Comparison of ENCODE assay signal across 8 cellular contexts in genomic region chr19:55526216-55527196, GRCh38. TPM values are rescaled to one million over a fixed set of nuclear protein-coding genes. Genes with fewer than 3 reads are reported as not detected.
DNase-seq lines count a peak whose midpoint lies in the region; ATAC-seq and TF ChIP-seq lines count a peak whose summit lies in the region.

No MANE protein-coding gene starts in this region.

- no peak overlapping the region for H3K9ac ChIP-seq in liver (ENCODE audit: low read depth in 1 of 2, low read length in 2 of 2)

- TF ChIP-seq RAD21 in liver (IDR thresholded peaks at IDR 0.05) = no peak

- no peaks in the 10 kb centered on the region for H3K9me3 ChIP-seq in liver (ENCODE audit: control insufficient read depth in 4 of 4, low read length in 3 of 4)

- no peaks in the 10 kb centered on the region for H3K36me3 ChIP-seq in liver (ENCODE audit: control insufficient read depth in 4 of 4, insufficient read depth in 3 of 4, low read depth in 1 of 4, low read length in 3 of 4)

- peaks cover 0 to 10% (median 5%) of the 10 kb centered on the region in 4 donors for H3K4me1 ChIP-seq in liver (ENCODE audit: control insufficient read depth in 4 of 4, insufficient read depth in 4 of 4, low read length in 3 of 4)

- 25% methylated on average over 35 of the region's 35 CpGs for WGBS in liver

- no peak overlapping the region for H3K27ac ChIP-seq in liver (ENCODE audit: low read depth in 1 of 2, low read length in 2 of 2)

- no peaks in the 10 kb centered on the region for H3K27me3 ChIP-seq in liver (ENCODE audit: control insufficient read depth in 4 of 4, insufficient read depth in 4 of 4, low read length in 3 of 4)

- H3K4me3 ChIP-seq in liver (ENCODE audit: low read depth in 1 of 3, low read length in 3 of 3) = no peak overlapping the region

- DNase-seq in DMS53 (lab: John Stamatoyannopoulos, UW) (peak; percentile 96), NCI-H146 (lab: John Stamatoyannopoulos, UW) (peak; percentile 95), amniotic epithelial cell (ENCODE audit: low read depth) (peak; percentile 79), NCI-H187 treated with DMSO at 0.1 percent for 48 hours (lab: John Stamatoyannopoulos, UW) (no peak)
- no peak for DNase-seq in activated CD4-positive, CD25-positive, alpha-beta regulatory T cell treated with anti-CD3 and anti-CD28 coated beads, Interleukin-2, amount 50 U/mL, for 72 hours

- no peak for TF ChIP-seq CTCF in liver (IDR thresholded peaks at IDR 0.05; ENCODE audit: low read depth, low read length, missing input control)

- no peak for ATAC-seq in HG03342 (IDR thresholded peaks at IDR 0.05; ENCODE audit: unreplicated experiment)
- no peak for ATAC-seq in HG03196 (IDR thresholded peaks at IDR 0.05; ENCODE audit: unreplicated experiment)

TF ChIP-seq in liver, 16 proteins besides CTCF, POLR2A, EP300 and RAD21:
- no peak for TF ChIP-seq TAF1 (conservative IDR thresholded peaks at IDR 0.05)
- TF ChIP-seq FOXA1 (IDR thresholded peaks at IDR 0.05) = no peak
- peak; percentile 38 for TF ChIP-seq NR2F2 (IDR thresholded peaks at IDR 0.05)
- TF ChIP-seq EGR1 (IDR thresholded peaks at IDR 0.05; ENCODE audit: low read depth in 2 of 2) = no peak
- no peak for TF ChIP-seq ATF3 (IDR thresholded peaks at IDR 0.05)
- TF ChIP-seq MAX (IDR thresholded peaks at IDR 0.05) = no peak
- TF ChIP-seq RXRA (IDR thresholded peaks at IDR 0.05) = no peak

RNA-seq across cellular contexts. Expression of gene SBK2, which starts 10.4 kb away (rescaled TPM):
- total RNA-seq in liver = not detected
- not detected for polyA plus RNA-seq in liver

RNA-seq across cellular contexts. Expression of gene SBK3, which starts 18.8 kb away (rescaled TPM):
- not detected for total RNA-seq in liver
- under 1 TPM in 1 of 2 donors, not detected in 1; 0.03 TPM for polyA plus RNA-seq in liver

RNA-seq across cellular contexts. Expression of gene SSC5D, which starts 38.3 kb away (rescaled TPM):
- total RNA-seq in liver = under 1 TPM; 0.19 to 0.84 TPM
- 1 to 10 TPM in 1 of 2 donors, under 1 TPM in 1; 0.08 to 1.0 TPM for polyA plus RNA-seq in liver

RNA-seq across cellular contexts. Expression of gene NAT14, which starts 41.5 kb away (rescaled TPM):
- total RNA-seq in liver = 1 to 10 TPM; 1.4 to 3.7 TPM
- 1 to 10 TPM; 2.6 to 3.5 TPM for polyA plus RNA-seq in liver

RNA-seq across cellular contexts. Expression of gene ZNF628, which starts 50.1 kb away (rescaled TPM):
- total RNA-seq in liver = 1 to 10 TPM; 1.1 to 1.9 TPM
- 1 to 10 TPM in 1 of 2 donors, under 1 TPM in 1; 0.99 to 4.4 TPM for polyA plus RNA-seq in liver

Comparison
In these comparisons a context has a peak if more than half of its experiments do, and no peak if none do; other contexts are left out.
1. DNase-seq: peak in DMS53 (single experiment), NCI-H146 (single experiment) and amniotic epithelial cell (single experiment); none in NCI-H187 treated with DMSO at 0.1 percent for 48 hours (single experiment) and activated CD4-positive, CD25-positive, alpha-beta regulatory T cell treated with anti-CD3 and anti-CD28 coated beads, Interleukin-2, amount 50 U/mL, for 72 hours (single experiment).